ENCODE assay signal across 14 cellular contexts in the genomic region with DNA sequence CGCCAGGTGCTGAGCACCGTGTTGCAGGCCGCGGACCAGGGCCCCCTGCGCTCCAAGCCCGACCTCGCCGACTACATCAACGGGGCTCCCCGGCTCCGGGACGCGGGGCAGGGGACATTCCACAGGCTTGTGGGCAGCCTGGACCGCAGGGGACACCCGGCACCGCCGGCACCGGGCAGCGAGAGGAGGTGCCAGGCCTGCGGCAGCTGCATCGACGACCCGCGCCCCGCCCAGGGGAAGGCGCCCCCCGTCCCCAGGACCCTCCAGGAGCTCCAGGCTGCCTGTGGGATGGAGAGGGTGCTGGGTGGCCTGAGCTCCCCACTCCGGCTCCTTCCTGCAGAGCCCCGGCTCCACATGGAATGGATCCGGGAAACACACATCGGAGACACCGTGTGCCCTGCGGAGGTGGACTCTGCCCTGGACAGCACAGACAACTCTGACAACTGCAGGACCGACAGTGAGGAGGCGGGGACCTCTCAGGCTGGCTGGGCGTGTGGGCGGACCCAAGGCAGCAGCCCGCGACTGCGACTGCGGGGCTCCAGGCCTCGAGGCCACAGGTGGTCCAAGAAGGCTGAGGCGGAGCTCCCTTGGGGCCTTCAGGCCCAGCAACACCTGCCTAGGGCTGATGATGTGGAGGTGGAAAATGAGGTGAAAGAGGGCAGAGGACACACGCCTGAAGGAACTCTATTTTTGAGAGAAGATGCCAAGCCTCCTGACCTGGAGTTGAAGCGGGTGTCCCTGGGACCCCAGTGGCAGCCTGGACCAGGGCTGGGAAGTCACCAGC. TPM values are rescaled to one million over a fixed set of nuclear protein-coding genes. Genes with fewer than 3 reads are reported as not detected.
DNase-seq lines count a peak whose midpoint lies in the region; ATAC-seq, FAIRE-seq and TF ChIP-seq lines count a peak whose summit lies in the region.
"Had no signal": no experiment of that assay in that cellular context is flagged by ENCODE, and none has a peak within 500 bp of the region (broad histone marks: within the 10 kb centered on the region; RNA-seq: fewer than 3 reads in every experiment).

No MANE protein-coding gene starts in this region.

- H3K36me3 ChIP-seq in HCT116 (ENCODE audit: control insufficient read depth in 1 of 2, insufficient read depth in 2 of 2, low read length in 2 of 2) (no peaks in the 10 kb centered on the region), OCI-LY1 (ENCODE audit: insufficient read depth, low read length) (no peaks in the 10 kb centered on the region)
- H3K36me3 ChIP-seq in CD8-positive, alpha-beta T cell (ENCODE audit: insufficient read depth, low read length), result no peaks in the 10 kb centered on the region

- POLR2A ChIA-PET in HCT116 (lab: Charles Lee), result no interaction called here
- POLR2A ChIA-PET in CD8-positive, alpha-beta T cell (lab: Charles Lee), result no interaction called here

- RAD21 ChIA-PET in HCT116 (lab: Charles Lee; ENCODE audit: low non-redundant PET in 1 of 2, low total read pairs in 2 of 2, uncharacterized antibody in 2 of 2, unreplicated experiment in 2 of 2), result no interaction called here

- H4K20me1 ChIP-seq in HCT116 (ENCODE audit: insufficient read depth) (no peaks in the 10 kb centered on the region), OCI-LY1 (ENCODE audit: insufficient read depth, low read length) (no peaks in the 10 kb centered on the region)

- no peak for TF ChIP-seq POLR2A in HCT116 (IDR thresholded peaks at IDR 0.05; ENCODE audit: borderline replicate concordance, extremely low read depth, insufficient read depth, insufficient read length)

- TF ChIP-seq CTCF in HCT116 (IDR thresholded peaks at IDR 0.05 in 2 of 3, conservative IDR thresholded peaks at IDR 0.05 in 1 of 3; ENCODE audit: borderline replicate concordance in 1 of 3, insufficient read depth in 1 of 3, low read depth in 2 of 3, low read length in 2 of 3), result no peak
- no peak for TF ChIP-seq CTCF in OCI-LY1 (IDR thresholded peaks at IDR 0.05; ENCODE audit: low read length)
- no peak for TF ChIP-seq CTCF in CD8-positive, alpha-beta T cell (IDR thresholded peaks at IDR 0.05)

- BruUV-seq in HCT116 (replicated peaks; lab: Mats Ljungman, UMichigan), result no TSS peak

- H2AFZ ChIP-seq in HCT116 (ENCODE audit: low read depth, low read length, poor library complexity, severe bottlenecking) (no peak overlapping the region), OCI-LY1 (ENCODE audit: low read length) (no peak overlapping the region)

- intact Hi-C loops in HCT116 (cut with micrococcal nuclease), result no loop called here
- intact Hi-C loops in CD8-positive, alpha-beta T cell (cut with DNase I, micrococcal nuclease), result no loop called here

- H3K9me2 ChIP-seq in HCT116 (ENCODE audit: insufficient read depth) (no peaks in the 10 kb centered on the region), OCI-LY1 (ENCODE audit: low read depth, low read length) (no peaks in the 10 kb centered on the region)

- ATAC-seq in HCT116, result peak; percentile 8; the same call in 1 of the 2 replicates
- ATAC-seq in CD8-positive, alpha-beta T cell, result no peak
- ATAC-seq: T-cell had no signal

- no peaks in the 10 kb centered on the region for H3K9me3 ChIP-seq in HCT116 (ENCODE audit: control insufficient read depth in 1 of 2, insufficient read depth in 1 of 2, low read depth in 1 of 2, low read length in 2 of 2)
- no peaks in the 10 kb centered on the region for H3K9me3 ChIP-seq in OCI-LY1 (ENCODE audit: low read length)
- H3K9me3 ChIP-seq in CD8-positive, alpha-beta T cell (ENCODE audit: low read length), result no peaks in the 10 kb centered on the region

- TF ChIP-seq RAD21 in HCT116 (IDR thresholded peaks at IDR 0.05; ENCODE audit: low read depth), result no peak

- no peaks in the 10 kb centered on the region for H3K4me1 ChIP-seq in HCT116 (ENCODE audit: control insufficient read depth in 1 of 2, insufficient read depth in 2 of 2, low read length in 2 of 2)
- peaks cover 18% of the 10 kb centered on the region for H3K4me1 ChIP-seq in OCI-LY1 (ENCODE audit: insufficient read depth, low read length, severe bottlenecking)
- no peaks in the 10 kb centered on the region for H3K4me1 ChIP-seq in CD8-positive, alpha-beta T cell (ENCODE audit: insufficient read depth, low read length)

- peaks cover 3% of the 10 kb centered on the region for H3K4me1 Mint-ChIP-seq in CD8-positive, alpha-beta T cell (ENCODE audit: low read depth)
- H3K4me1 Mint-ChIP-seq: CD4-positive, CD25-positive, alpha-beta regulatory T cell had no signal

- no peaks in the 10 kb centered on the region for H3F3A ChIP-seq in OCI-LY1 (ENCODE audit: insufficient read depth, low read length)

- H3K9ac ChIP-seq in HCT116 (ENCODE audit: low read length) (no peak overlapping the region), OCI-LY1 (ENCODE audit: low read length) (no peak overlapping the region)

- no peaks in the 10 kb centered on the region for H3K79me2 ChIP-seq in HCT116 (ENCODE audit: insufficient read depth, low read length)
- H3K79me2 ChIP-seq in OCI-LY1 (ENCODE audit: insufficient read depth, low read length), result no peaks in the 10 kb centered on the region

- FAIRE-seq in GM18507 (lab: Jason Lieb, UNC), result peak; percentile 71

- H3K27me3 Mint-ChIP-seq in CD8-positive, alpha-beta T cell (ENCODE audit: low read depth), result peaks cover 5% of the 10 kb centered on the region

- H3K27ac ChIP-seq in HCT116 (ENCODE audit: low read depth, low read length), result no peak overlapping the region
- no peak overlapping the region for H3K27ac ChIP-seq in OCI-LY1 (ENCODE audit: low read depth, low read length, poor library complexity, severe bottlenecking)
- no peak overlapping the region for H3K27ac ChIP-seq in CD8-positive, alpha-beta T cell (ENCODE audit: low read depth, low read length)

- H3K27ac Mint-ChIP-seq in CD8-positive, alpha-beta T cell, result no peak overlapping the region
- H3K27ac Mint-ChIP-seq: T-cell had no signal

- H3K9me3 Mint-ChIP-seq in CD8-positive, alpha-beta T cell, result no peaks in the 10 kb centered on the region
- H3K9me3 Mint-ChIP-seq: CD4-positive, CD25-positive, alpha-beta regulatory T cell; T-cell had no signal

- in situ Hi-C loops in G401 (cut with HindIII; ENCODE audit: low sequenced_read_pairs), result no loop called here

- CTCF ChIA-PET in HCT116 (lab: Charles Lee), result no interaction called here
- CTCF ChIA-PET in CD8-positive, alpha-beta T cell (lab: Charles Lee), result interaction anchor here (0.5 kb wide), 1 partner anchor 419 kb away, joined by 3 read pairs; no protein-coding TSS in a partner anchor

- H3K27me3 ChIP-seq in HCT116 (ENCODE audit: insufficient read depth, low read length), result no peaks in the 10 kb centered on the region
- no peaks in the 10 kb centered on the region for H3K27me3 ChIP-seq in OCI-LY1 (ENCODE audit: insufficient read depth, low read length)
- no peaks in the 10 kb centered on the region for H3K27me3 ChIP-seq in CD8-positive, alpha-beta T cell (ENCODE audit: insufficient read depth, low read length)

- DNase-seq in GM18507 (ENCODE audit: extremely low spot score, insufficient read length, low read depth) (peak; percentile 54), HCT116 (ENCODE audit: low read depth, low spot score) (no peak), mucosa of gallbladder (ENCODE audit: low spot score) (peak; percentile 73), NOMO-1 treated with DMSO at 0.1 percent for 48 hours (lab: John Stamatoyannopoulos, UW; ENCODE audit: unreplicated experiment) (no peak), G401 (ENCODE audit: low spot score) (no peak)
- no peak for DNase-seq in activated CD4-positive, alpha-beta T cell treated with anti-CD3 and anti-CD28 coated beads, Interleukin-2, amount 50 U/mL, for 48 hours
- DNase-seq in CD8-positive, alpha-beta T cell, result no peak
- DNase-seq: activated CD4-positive, alpha-beta T cell treated with anti-CD3 and anti-CD28 coated beads, Interleukin-2, amount 50 U/mL, for 4 hours; CD4-positive, CD25-positive, alpha-beta regulatory T cell; erythroblast; stimulated activated CD4-positive, alpha-beta T cell treated with anti-CD3 and anti-CD28 coated beads, Interleukin-4, amount 100 ng/mL, for 24 hours; T-cell had no signal

- no peak overlapping the region for H3K4me3 ChIP-seq in HCT116 (replicated peaks in 1 of 2; ENCODE audit: low read depth in 1 of 2, low read length in 2 of 2)
- H3K4me3 ChIP-seq in OCI-LY1 (ENCODE audit: low read depth, low read length, poor library complexity, severe bottlenecking), result no peak overlapping the region
- no peak overlapping the region for H3K4me3 ChIP-seq in CD8-positive, alpha-beta T cell (ENCODE audit: low read depth, low read length)

- H3K4me3 Mint-ChIP-seq in CD8-positive, alpha-beta T cell, result no peak overlapping the region
- H3K4me3 Mint-ChIP-seq: CD4-positive, CD25-positive, alpha-beta regulatory T cell; T-cell had no signal

- H3K4me2 ChIP-seq in HCT116 (ENCODE audit: low read length) (no peak overlapping the region), OCI-LY1 (ENCODE audit: low read length) (peak overlapping the region; percentile 38)

- H3K36me3 Mint-ChIP-seq in CD8-positive, alpha-beta T cell, result no peaks in the 10 kb centered on the region
- H3K36me3 Mint-ChIP-seq: CD4-positive, CD25-positive, alpha-beta regulatory T cell; T-cell had no signal

TF ChIP-seq in HCT116, 20 proteins besides CTCF, POLR2A, EP300 and RAD21:
- no peak for TF ChIP-seq EGR1 (IDR thresholded peaks at IDR 0.05; ENCODE audit: low read depth)
- no peak for TF ChIP-seq TCF7L2 (IDR thresholded peaks at IDR 0.05; ENCODE audit: borderline replicate concordance, extremely low read depth, insufficient read depth, insufficient read length)

RNA-seq across cellular contexts. Expression of a gene that starts 22.8 kb away (rescaled TPM):
- total RNA-seq in HCT116 (2021; ENCODE audit: unreplicated experiment) (0.25 TPM), mucosa of gallbladder (7.7 TPM)
- polyA plus RNA-seq in HCT116 (2012), result 0.54 and 0.69 TPM in 2 replicates
- total RNA-seq in G401 (2014; rRNA removed; shearing (Covaris generic)), result 0.07 and 0.31 TPM in 2 replicates
- total RNA-seq in CD8-positive, alpha-beta T cell, result under 1 TPM; 0.17 to 0.33 TPM
- total RNA-seq: HT-29 had no signal

Comparison
In these comparisons a context has a peak if more than half of its experiments do, and no peak if none do; other contexts are left out.
1. DNase-seq: peak in GM18507 (single experiment) and mucosa of gallbladder (single experiment); none in HCT116 (single experiment), NOMO-1 treated with DMSO at 0.1 percent for 48 hours (single experiment), G401 (single experiment), activated CD4-positive, alpha-beta T cell treated with anti-CD3 and anti-CD28 coated beads, Interleukin-2, amount 50 U/mL, for 48 hours (0 of 2) and CD8-positive, alpha-beta T cell (0 of 7).